Comparison of ENCODE assay signal across 27 cellular contexts in the genomic region with DNA sequence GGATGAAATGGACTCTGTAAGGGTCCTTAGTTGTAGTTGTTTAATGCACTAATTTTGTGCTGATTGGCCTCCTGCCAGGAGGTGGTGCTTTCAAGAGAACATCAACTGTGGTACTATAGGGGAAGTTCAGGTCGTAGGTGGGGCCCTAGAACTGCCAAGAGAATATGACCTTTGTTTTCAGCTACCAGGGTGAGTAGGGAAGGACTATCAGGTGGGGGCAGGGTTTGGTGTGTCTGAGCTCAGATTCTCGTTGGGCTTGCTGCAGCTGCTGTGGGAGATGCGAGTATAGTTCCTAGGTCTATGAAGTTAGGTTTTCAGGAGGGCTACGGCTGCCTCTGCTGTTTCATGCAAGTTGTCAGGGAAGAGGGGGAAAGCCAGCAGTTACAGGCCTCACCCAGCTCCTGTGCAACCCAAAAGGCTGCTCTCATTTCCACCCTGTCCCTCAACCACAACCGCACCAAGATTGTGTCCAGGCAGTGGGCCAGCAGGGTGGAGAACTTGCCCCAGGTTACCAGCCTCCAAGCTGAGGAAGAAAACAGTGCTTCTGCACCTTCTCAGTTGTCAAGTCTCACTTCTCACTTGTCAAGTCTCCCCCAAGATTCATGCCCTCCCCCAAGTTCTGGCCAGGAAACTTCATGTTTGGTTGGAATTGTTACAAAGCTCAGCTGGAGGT.
DNase-seq lines count a peak whose midpoint lies in the region; ATAC-seq and TF ChIP-seq lines count a peak whose summit lies in the region.
"Had no signal": no experiment of that assay in that cellular context is flagged by ENCODE, and none has a peak within 500 bp of the region (broad histone marks: within the 10 kb centered on the region; RNA-seq: fewer than 3 reads in every experiment).

No MANE protein-coding gene starts in this region.

- no peaks in the 10 kb centered on the region for H3K9me3 ChIP-seq in mucosa of descending colon
- H3K9me3 ChIP-seq in transverse colon = peaks cover 0 to 3% of the 10 kb centered on the region in 2 donors
- H3K9me3 ChIP-seq: BLaER1, HAP-1 had no signal

- 40 to 54% methylated on average over 1 to 5 of the region's 5 CpGs for WGBS in transverse colon (ENCODE audit: low coverage in 1 of 2), 2 donors

- TF ChIP-seq CTCF in mucosa of descending colon (IDR thresholded peaks at IDR 0.05) = no peak
- no peak for TF ChIP-seq CTCF in transverse colon (IDR thresholded peaks at IDR 0.05)

- H3K27me3 ChIP-seq in transverse colon = no peaks in the 10 kb centered on the region
- H3K27me3 ChIP-seq: BLaER1 had no signal

- ATAC-seq in mucosa of descending colon (no peak), HG02840 (IDR thresholded peaks at IDR 0.05; ENCODE audit: low FRiP score, unreplicated experiment) (no peak)
- ATAC-seq: Panc1 had no signal

- H3K4me1 ChIP-seq in mucosa of descending colon (ENCODE audit: low read depth) (no peaks in the 10 kb centered on the region), transverse colon (no peaks in the 10 kb centered on the region)
- H3K4me1 ChIP-seq: BLaER1, HAP-1 had no signal

- in situ Hi-C loops in transverse colon (cut with MboI; ENCODE audit: low pct_ligation_motif_present in 1 of 4, low pct_unique_long_range_greater_than_20kb in 1 of 4, low sequenced_read_pairs in 3 of 4) = no loop called here

- no peak overlapping the region for H3K27ac ChIP-seq in transverse colon
- H3K27ac ChIP-seq: BLaER1, KMS-11, SK-N-MC had no signal

- H3K4me3 ChIP-seq in mucosa of descending colon (no peak overlapping the region), transverse colon (no peak overlapping the region)
- H3K4me3 ChIP-seq: BLaER1, HAP-1, SK-N-MC had no signal

- no peak for TF ChIP-seq EP300 in transverse colon (IDR thresholded peaks at IDR 0.05; ENCODE audit: low read depth)

- DNase-seq in SKM-1 treated with dmso at 0.1 percent for 144 hours (lab: John Stamatoyannopoulos, UW; ENCODE audit: unreplicated experiment) (peak; percentile 3), SKM-1 (lab: John Stamatoyannopoulos, UW; ENCODE audit: unreplicated experiment) (no peak), NOMO-1 (lab: John Stamatoyannopoulos, UW; ENCODE audit: unreplicated experiment in 2 of 2) (peak; percentile 59 to 80), mucosa of descending colon (peak in 2 of 3 donors; percentile 7 to 14), transverse colon (peak; percentile 7), SIG-M5 (lab: John Stamatoyannopoulos, UW) (no peak)
- DNase-seq in activated naive CD4-positive, alpha-beta T cell treated with Interleukin-2 at 50 U/mL for 16 hours = no peak
- DNase-seq: CD4-positive, CD25-positive, alpha-beta regulatory T cell; DMS153; DND-41; GOT3; HFFc6; MV-4-11; NCI-H1105; NCI-H1436 treated with DMSO at 0.1 percent for 48 hours; NCI-H1930; NCI-H2171; NCI-H226; NCI-H510A; NCI-H69; SHP77 treated with DMSO at 0.1 percent for 48 hours had no signal

- no peak for TF ChIP-seq POLR2A in transverse colon (IDR thresholded peaks at IDR 0.05)

- no peaks in the 10 kb centered on the region for H3K36me3 ChIP-seq in mucosa of descending colon (ENCODE audit: low read depth)
- H3K36me3 ChIP-seq in transverse colon = no peaks in the 10 kb centered on the region
- H3K36me3 ChIP-seq: BLaER1, HAP-1 had no signal

- intact Hi-C loops in mucosa of descending colon (cut with DNase I, micrococcal nuclease) (no loop called here), transverse colon (cut with DNase I; ENCODE audit: low total_unique reads) (no loop called here)

Comparison
In these comparisons a context has a peak if more than half of its experiments do, and no peak if none do; other contexts are left out.
1. DNase-seq: peak in SKM-1 treated with dmso at 0.1 percent for 144 hours (single experiment), NOMO-1 (2 of 2), mucosa of descending colon (2 of 3) and transverse colon (single experiment); none in SKM-1 (single experiment), SIG-M5 (single experiment) and activated naive CD4-positive, alpha-beta T cell treated with Interleukin-2 at 50 U/mL for 16 hours (single experiment).